ENCODE assay signal across 32 cellular contexts in genomic region chr11:117442049-117442868, GRCh38.
"Had no signal": no experiment of that assay in that cellular context is flagged by ENCODE, and none has a peak within 500 bp of the region (broad histone marks: within the 10 kb centered on the region; RNA-seq: fewer than 3 reads in every experiment).

No MANE protein-coding gene starts in this region.

- H3K27ac Mint-ChIP-seq: activated CD4-positive, alpha-beta memory T cell treated with anti-CD3 and anti-CD28 coated beads, Interleukin-2, amount 10 ng/mL, durations not matched to agents 7 days and 5 days; activated CD8-positive, alpha-beta memory T cell treated with anti-CD3 and anti-CD28 coated beads, Interleukin-2, amount 10 ng/mL, durations not matched to agents 7 days and 5 days; activated naive CD8-positive, alpha-beta T cell treated with anti-CD3 and anti-CD28 coated beads, Interleukin-2, amount 10 ng/mL, durations not matched to agents 7 days and 5 days had no signal

- H3K36me3 Mint-ChIP-seq: activated CD8-positive, alpha-beta memory T cell treated with anti-CD3 and anti-CD28 coated beads, Interleukin-2, amount 10 ng/mL, durations not matched to agents 7 days and 5 days; activated naive CD4-positive, alpha-beta T cell treated with anti-CD3 and anti-CD28 coated beads, Interleukin-2, amount 50 U/mL, for 24 hours; activated naive CD8-positive, alpha-beta T cell treated with anti-CD3 and anti-CD28 coated beads, Interleukin-2, amount 10 ng/mL, durations not matched to agents 7 days and 5 days had no signal

- H3K4me1 Mint-ChIP-seq: activated CD4-positive, alpha-beta memory T cell treated with anti-CD3 and anti-CD28 coated beads, Interleukin-2, amount 10 ng/mL, durations not matched to agents 7 days and 5 days; activated naive CD4-positive, alpha-beta T cell treated with anti-CD3 and anti-CD28 coated beads, Interleukin-2, amount 50 U/mL, for 24 hours; activated naive CD8-positive, alpha-beta T cell treated with anti-CD3 and anti-CD28 coated beads, Interleukin-2, amount 10 ng/mL, durations not matched to agents 7 days and 5 days had no signal

- H3K36me3 ChIP-seq: ascending aorta, breast epithelium, MG63, WERI-Rb-1 had no signal

- H3K27ac ChIP-seq: ascending aorta, breast epithelium, RWPE1, WERI-Rb-1 had no signal

- FAIRE-seq: RCC 7860 had no signal

- ATAC-seq: activated CD8-positive, alpha-beta memory T cell treated with anti-CD3 and anti-CD28 coated beads, Interleukin-2, amount 10 ng/mL, durations not matched to agents 7 days and 5 days; PC-3; Right ventricle myocardium inferior had no signal

- H3K4me1 ChIP-seq: ascending aorta, breast epithelium had no signal

- H3K9me3 ChIP-seq: ascending aorta, breast epithelium, MG63 had no signal

- H3K27me3 ChIP-seq: ascending aorta, breast epithelium had no signal

- H3K9me3 Mint-ChIP-seq: activated CD4-positive, alpha-beta memory T cell treated with anti-CD3 and anti-CD28 coated beads, Interleukin-2, amount 10 ng/mL, durations not matched to agents 7 days and 5 days; activated naive CD4-positive, alpha-beta T cell treated with anti-CD3 and anti-CD28 coated beads, Interleukin-2, amount 50 U/mL, for 24 hours; activated naive CD8-positive, alpha-beta T cell treated with anti-CD3 and anti-CD28 coated beads, Interleukin-2, amount 10 ng/mL, durations not matched to agents 7 days and 5 days had no signal

- DNase-seq: activated CD4-positive, alpha-beta memory T cell treated with anti-CD3 and anti-CD28 coated beads, Interleukin-2, amount 10 ng/mL, durations not matched to agents 7 days and 5 days; activated CD4-positive, alpha-beta T cell treated with anti-CD3 and anti-CD28 coated beads for 1 hour; activated CD4-positive, alpha-beta T cell treated with anti-CD3 and anti-CD28 coated beads for 48 hours; activated CD4-positive, CD25-positive, alpha-beta regulatory T cell; activated CD8-positive, alpha-beta memory T cell treated with anti-CD3 and anti-CD28 coated beads for 24 hours; activated CD8-positive, alpha-beta memory T cell treated with anti-CD3 and anti-CD28 coated beads, Interleukin-2, amount 10 ng/mL, durations not matched to agents 7 days and 5 days; activated CD8-positive, alpha-beta memory T cell treated with anti-CD3 and anti-CD28 coated beads, Interleukin-2, amount 50 U/mL, for 48 hours; activated effector memory CD4-positive, alpha-beta T cell treated with Interleukin-2 at 50 U/mL for 16 hours; activated naive CD8-positive, alpha-beta T cell treated with anti-CD3 and anti-CD28 coated beads, Interleukin-2, amount 10 ng/mL, durations not matched to agents 7 days and 5 days; activated T-cell treated with anti-CD3 and anti-CD28 coated beads, Interleukin-2, amount 50 U/mL, for 48 hours; amygdala; Kasumi-1; MG63; NCI-H1048; NCI-H1105 treated with DMSO at 0.1 percent for 48 hours; NCI-H1436; NCI-H1694 treated with DMSO at 0.1 percent for 48 hours; NCI-H2029; NCI-H345; NCI-H524 treated with DMSO at 0.1 percent for 48 hours; PC-3; SIG-M5; SW 1271; T-helper 1 cell; T1000; WERI-Rb-1 had no signal

- H3K4me3 Mint-ChIP-seq: activated CD4-positive, alpha-beta memory T cell treated with anti-CD3 and anti-CD28 coated beads, Interleukin-2, amount 10 ng/mL, durations not matched to agents 7 days and 5 days; activated CD8-positive, alpha-beta memory T cell treated with anti-CD3 and anti-CD28 coated beads, Interleukin-2, amount 10 ng/mL, durations not matched to agents 7 days and 5 days; activated naive CD4-positive, alpha-beta T cell treated with anti-CD3 and anti-CD28 coated beads, Interleukin-2, amount 50 U/mL, for 24 hours; activated naive CD8-positive, alpha-beta T cell treated with anti-CD3 and anti-CD28 coated beads, Interleukin-2, amount 10 ng/mL, durations not matched to agents 7 days and 5 days had no signal

- H3K4me3 ChIP-seq: ascending aorta, breast epithelium, MG63 had no signal
